ENCODE assay signal across 1 cellular context in the genomic region with DNA sequence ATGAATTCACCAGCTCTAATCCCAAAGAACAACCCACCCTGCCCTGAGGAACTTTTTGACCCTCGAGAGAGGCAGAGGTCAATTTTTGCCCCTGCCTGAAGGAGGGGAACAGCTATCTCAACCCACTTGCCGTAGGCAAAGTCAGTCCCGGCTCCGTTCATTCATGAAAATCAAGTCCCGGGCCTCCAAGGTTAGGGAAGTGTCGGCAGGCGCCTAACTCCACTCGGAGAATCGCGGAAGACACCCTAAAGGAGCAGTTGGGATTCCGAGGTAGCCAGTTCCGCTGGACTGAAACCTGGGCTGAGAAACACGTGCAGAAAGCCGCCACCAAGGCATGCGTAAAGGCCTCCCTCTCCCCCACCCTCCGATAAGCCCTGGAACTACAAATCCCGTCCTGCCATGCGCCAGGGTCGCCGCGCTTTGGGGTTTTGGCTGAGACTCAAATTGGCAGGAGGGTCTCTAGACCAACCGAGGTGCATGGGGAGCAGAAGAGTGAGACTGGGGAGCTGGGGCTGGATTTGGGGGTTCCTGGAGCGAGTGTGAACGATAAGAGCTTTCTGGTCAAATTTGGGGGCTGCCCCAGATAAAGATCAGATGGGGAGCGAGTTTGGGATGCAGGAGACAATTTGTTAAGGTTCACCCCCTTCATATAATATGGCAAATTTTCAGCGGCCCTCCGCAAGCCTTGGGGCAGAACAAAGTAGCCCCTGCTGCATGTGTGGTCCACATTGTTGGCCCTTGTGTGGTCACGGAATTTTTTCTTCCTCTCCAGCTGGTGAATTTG.
TF ChIP-seq lines count a peak whose summit lies in the region.

A gene (minus strand): TSS at position 290 of the 784 bp plus-strand sequence. CDS start 2,955 bp downstream, outside the sequence.

TF ChIP-seq in K562, 482 proteins besides CTCF, POLR2A, EP300 and RAD21 (continued from another document and continues in another):
- TF ChIP-seq, protein P1, sequence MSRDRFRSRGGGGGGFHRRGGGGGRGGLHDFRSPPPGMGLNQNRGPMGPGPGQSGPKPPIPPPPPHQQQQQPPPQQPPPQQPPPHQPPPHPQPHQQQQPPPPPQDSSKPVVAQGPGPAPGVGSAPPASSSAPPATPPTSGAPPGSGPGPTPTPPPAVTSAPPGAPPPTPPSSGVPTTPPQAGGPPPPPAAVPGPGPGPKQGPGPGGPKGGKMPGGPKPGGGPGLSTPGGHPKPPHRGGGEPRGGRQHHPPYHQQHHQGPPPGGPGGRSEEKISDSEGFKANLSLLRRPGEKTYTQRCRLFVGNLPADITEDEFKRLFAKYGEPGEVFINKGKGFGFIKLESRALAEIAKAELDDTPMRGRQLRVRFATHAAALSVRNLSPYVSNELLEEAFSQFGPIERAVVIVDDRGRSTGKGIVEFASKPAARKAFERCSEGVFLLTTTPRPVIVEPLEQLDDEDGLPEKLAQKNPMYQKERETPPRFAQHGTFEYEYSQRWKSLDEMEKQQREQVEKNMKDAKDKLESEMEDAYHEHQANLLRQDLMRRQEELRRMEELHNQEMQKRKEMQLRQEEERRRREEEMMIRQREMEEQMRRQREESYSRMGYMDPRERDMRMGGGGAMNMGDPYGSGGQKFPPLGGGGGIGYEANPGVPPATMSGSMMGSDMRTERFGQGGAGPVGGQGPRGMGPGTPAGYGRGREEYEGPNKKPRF (IDR thresholded peaks at IDR 0.05; ENCODE audit: low read depth, low read length) = no peak
- 0 out of 4 replicates have a peak, but pooled peaks of 1 of the 2 experiments have one; percentile 26 for TF ChIP-seq TBL1XR1 (IDR thresholded peaks at IDR 0.05; ENCODE audit: low read length in 2 of 2)
- no peak for TF ChIP-seq ZNF282 (CRISPR knock-in tag; IDR thresholded peaks at IDR 0.05)
- no peak for TF ChIP-seq PURB (CRISPR knock-in tag; IDR thresholded peaks at IDR 0.05; ENCODE audit: low read depth)
- peak; percentile 74 for TF ChIP-seq POLR2G (IDR thresholded peaks at IDR 0.05; ENCODE audit: low read depth, low read length)
- no peak for TF ChIP-seq SIN3B (IDR thresholded peaks at IDR 0.05; ENCODE audit: low read depth)
- TF ChIP-seq KAT7 (CRISPR knock-in tag; IDR thresholded peaks at IDR 0.05; ENCODE audit: borderline replicate concordance) = no peak
- peak; percentile 42 for TF ChIP-seq SMAD1 (IDR thresholded peaks at IDR 0.05; ENCODE audit: low read depth, low read length, partially characterized antibody)
- no peak for TF ChIP-seq ZNF197 (CRISPR knock-in tag; IDR thresholded peaks at IDR 0.05; ENCODE audit: low read depth)
- no peak; the same call in 1 of the 2 replicates for TF ChIP-seq TOE1 (IDR thresholded peaks at IDR 0.05; ENCODE audit: borderline replicate concordance)
- TF ChIP-seq TOE1 (CRISPR knock-in tag; IDR thresholded peaks at IDR 0.05; ENCODE audit: borderline replicate concordance, low read depth) = no peak
- peak; percentile 60 for TF ChIP-seq RBBP5 (IDR thresholded peaks at IDR 0.05; ENCODE audit: borderline replicate concordance, insufficient read depth, low read length, poor library complexity, severe bottlenecking)
- peak; percentile 93 for TF ChIP-seq EP400 (IDR thresholded peaks at IDR 0.05)
- TF ChIP-seq MIER1 (IDR thresholded peaks at IDR 0.05; ENCODE audit: low read depth) = no peak; the same call in 1 of the 2 replicates
- TF ChIP-seq, protein P2, sequence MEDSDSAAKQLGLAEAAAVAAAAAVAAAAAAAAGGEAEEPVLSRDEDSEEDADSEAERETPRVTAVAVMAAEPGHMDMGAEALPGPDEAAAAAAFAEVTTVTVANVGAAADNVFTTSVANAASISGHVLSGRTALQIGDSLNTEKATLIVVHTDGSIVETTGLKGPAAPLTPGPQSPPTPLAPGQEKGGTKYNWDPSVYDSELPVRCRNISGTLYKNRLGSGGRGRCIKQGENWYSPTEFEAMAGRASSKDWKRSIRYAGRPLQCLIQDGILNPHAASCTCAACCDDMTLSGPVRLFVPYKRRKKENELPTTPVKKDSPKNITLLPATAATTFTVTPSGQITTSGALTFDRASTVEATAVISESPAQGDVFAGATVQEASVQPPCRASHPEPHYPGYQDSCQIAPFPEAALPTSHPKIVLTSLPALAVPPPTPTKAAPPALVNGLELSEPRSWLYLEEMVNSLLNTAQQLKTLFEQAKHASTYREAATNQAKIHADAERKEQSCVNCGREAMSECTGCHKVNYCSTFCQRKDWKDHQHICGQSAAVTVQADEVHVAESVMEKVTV (CRISPR knock-in tag; IDR thresholded peaks at IDR 0.05) = no peak
- TF ChIP-seq HNRNPUL1 (IDR thresholded peaks at IDR 0.05; ENCODE audit: low read length) = no peak
- TF ChIP-seq TEAD4 (IDR thresholded peaks at IDR 0.05; ENCODE audit: low read length) = no peak; the same call in 1 of the 2 replicates
- no peak for TF ChIP-seq TEAD4 (CRISPR knock-in tag; IDR thresholded peaks at IDR 0.05; ENCODE audit: borderline replicate concordance)
- no peak for TF ChIP-seq BRD9 (IDR thresholded peaks at IDR 0.05; ENCODE audit: low read depth, partially characterized antibody)
- TF ChIP-seq FOXP1 (CRISPR knock-in tag; IDR thresholded peaks at IDR 0.05) = peak; percentile 75; the same call in 1 of the 2 replicates
- no peak for TF ChIP-seq KAT8 (IDR thresholded peaks at IDR 0.05; ENCODE audit: low read depth)
- no peak for TF ChIP-seq ZNF134 (CRISPR knock-in tag; conservative IDR thresholded peaks at IDR 0.05)
- TF ChIP-seq, protein P3, sequence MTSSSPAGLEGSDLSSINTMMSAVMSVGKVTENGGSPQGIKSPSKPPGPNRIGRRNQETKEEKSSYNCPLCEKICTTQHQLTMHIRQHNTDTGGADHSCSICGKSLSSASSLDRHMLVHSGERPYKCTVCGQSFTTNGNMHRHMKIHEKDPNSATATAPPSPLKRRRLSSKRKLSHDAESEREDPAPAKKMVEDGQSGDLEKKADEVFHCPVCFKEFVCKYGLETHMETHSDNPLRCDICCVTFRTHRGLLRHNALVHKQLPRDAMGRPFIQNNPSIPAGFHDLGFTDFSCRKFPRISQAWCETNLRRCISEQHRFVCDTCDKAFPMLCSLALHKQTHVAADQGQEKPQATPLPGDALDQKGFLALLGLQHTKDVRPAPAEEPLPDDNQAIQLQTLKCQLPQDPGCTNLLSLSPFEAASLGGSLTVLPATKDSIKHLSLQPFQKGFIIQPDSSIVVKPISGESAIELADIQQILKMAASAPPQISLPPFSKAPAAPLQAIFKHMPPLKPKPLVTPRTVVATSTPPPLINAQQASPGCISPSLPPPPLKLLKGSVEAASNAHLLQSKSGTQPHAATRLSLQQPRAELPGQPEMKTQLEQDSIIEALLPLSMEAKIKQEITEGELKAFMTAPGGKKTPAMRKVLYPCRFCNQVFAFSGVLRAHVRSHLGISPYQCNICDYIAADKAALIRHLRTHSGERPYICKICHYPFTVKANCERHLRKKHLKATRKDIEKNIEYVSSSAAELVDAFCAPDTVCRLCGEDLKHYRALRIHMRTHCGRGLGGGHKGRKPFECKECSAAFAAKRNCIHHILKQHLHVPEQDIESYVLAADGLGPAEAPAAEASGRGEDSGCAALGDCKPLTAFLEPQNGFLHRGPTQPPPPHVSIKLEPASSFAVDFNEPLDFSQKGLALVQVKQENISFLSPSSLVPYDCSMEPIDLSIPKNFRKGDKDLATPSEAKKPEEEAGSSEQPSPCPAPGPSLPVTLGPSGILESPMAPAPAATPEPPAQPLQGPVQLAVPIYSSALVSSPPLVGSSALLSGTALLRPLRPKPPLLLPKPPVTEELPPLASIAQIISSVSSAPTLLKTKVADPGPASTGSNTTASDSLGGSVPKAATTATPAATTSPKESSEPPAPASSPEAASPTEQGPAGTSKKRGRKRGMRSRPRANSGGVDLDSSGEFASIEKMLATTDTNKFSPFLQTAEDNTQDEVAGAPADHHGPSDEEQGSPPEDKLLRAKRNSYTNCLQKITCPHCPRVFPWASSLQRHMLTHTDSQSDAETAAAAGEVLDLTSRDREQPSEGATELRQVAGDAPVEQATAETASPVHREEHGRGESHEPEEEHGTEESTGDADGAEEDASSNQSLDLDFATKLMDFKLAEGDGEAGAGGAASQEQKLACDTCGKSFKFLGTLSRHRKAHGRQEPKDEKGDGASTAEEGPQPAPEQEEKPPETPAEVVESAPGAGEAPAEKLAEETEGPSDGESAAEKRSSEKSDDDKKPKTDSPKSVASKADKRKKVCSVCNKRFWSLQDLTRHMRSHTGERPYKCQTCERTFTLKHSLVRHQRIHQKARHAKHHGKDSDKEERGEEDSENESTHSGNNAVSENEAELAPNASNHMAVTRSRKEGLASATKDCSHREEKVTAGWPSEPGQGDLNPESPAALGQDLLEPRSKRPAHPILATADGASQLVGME (CRISPR knock-in tag; IDR thresholded peaks at IDR 0.05) = no peak
- TF ChIP-seq TAL1 (IDR thresholded peaks at IDR 0.05) = no peak
- TF ChIP-seq, protein P4, sequence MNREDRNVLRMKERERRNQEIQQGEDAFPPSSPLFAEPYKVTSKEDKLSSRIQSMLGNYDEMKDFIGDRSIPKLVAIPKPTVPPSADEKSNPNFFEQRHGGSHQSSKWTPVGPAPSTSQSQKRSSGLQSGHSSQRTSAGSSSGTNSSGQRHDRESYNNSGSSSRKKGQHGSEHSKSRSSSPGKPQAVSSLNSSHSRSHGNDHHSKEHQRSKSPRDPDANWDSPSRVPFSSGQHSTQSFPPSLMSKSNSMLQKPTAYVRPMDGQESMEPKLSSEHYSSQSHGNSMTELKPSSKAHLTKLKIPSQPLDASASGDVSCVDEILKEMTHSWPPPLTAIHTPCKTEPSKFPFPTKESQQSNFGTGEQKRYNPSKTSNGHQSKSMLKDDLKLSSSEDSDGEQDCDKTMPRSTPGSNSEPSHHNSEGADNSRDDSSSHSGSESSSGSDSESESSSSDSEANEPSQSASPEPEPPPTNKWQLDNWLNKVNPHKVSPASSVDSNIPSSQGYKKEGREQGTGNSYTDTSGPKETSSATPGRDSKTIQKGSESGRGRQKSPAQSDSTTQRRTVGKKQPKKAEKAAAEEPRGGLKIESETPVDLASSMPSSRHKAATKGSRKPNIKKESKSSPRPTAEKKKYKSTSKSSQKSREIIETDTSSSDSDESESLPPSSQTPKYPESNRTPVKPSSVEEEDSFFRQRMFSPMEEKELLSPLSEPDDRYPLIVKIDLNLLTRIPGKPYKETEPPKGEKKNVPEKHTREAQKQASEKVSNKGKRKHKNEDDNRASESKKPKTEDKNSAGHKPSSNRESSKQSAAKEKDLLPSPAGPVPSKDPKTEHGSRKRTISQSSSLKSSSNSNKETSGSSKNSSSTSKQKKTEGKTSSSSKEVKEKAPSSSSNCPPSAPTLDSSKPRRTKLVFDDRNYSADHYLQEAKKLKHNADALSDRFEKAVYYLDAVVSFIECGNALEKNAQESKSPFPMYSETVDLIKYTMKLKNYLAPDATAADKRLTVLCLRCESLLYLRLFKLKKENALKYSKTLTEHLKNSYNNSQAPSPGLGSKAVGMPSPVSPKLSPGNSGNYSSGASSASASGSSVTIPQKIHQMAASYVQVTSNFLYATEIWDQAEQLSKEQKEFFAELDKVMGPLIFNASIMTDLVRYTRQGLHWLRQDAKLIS (CRISPR knock-in tag; IDR thresholded peaks at IDR 0.05) = no peak
- TF ChIP-seq NFRKB (IDR thresholded peaks at IDR 0.05; ENCODE audit: low read depth) = peak; percentile 24
- no peak for TF ChIP-seq ZNF408 (CRISPR knock-in tag; IDR thresholded peaks at IDR 0.05; ENCODE audit: low read depth)
- no peak for TF ChIP-seq EZH2 (IDR thresholded peaks at IDR 0.05; ENCODE audit: borderline replicate concordance, low read depth, low read length)
- TF ChIP-seq TAF15 (IDR thresholded peaks at IDR 0.05; ENCODE audit: low read depth, low read length) = no peak
- TF ChIP-seq, protein P5, sequence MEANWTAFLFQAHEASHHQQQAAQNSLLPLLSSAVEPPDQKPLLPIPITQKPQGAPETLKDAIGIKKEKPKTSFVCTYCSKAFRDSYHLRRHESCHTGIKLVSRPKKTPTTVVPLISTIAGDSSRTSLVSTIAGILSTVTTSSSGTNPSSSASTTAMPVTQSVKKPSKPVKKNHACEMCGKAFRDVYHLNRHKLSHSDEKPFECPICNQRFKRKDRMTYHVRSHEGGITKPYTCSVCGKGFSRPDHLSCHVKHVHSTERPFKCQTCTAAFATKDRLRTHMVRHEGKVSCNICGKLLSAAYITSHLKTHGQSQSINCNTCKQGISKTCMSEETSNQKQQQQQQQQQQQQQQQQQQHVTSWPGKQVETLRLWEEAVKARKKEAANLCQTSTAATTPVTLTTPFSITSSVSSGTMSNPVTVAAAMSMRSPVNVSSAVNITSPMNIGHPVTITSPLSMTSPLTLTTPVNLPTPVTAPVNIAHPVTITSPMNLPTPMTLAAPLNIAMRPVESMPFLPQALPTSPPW (CRISPR knock-in tag; IDR thresholded peaks at IDR 0.05) = peak; percentile 66
- TF ChIP-seq MXI1 (IDR thresholded peaks at IDR 0.05; ENCODE audit: low read depth, low read length) = peak; percentile 98
- TF ChIP-seq, protein P6, sequence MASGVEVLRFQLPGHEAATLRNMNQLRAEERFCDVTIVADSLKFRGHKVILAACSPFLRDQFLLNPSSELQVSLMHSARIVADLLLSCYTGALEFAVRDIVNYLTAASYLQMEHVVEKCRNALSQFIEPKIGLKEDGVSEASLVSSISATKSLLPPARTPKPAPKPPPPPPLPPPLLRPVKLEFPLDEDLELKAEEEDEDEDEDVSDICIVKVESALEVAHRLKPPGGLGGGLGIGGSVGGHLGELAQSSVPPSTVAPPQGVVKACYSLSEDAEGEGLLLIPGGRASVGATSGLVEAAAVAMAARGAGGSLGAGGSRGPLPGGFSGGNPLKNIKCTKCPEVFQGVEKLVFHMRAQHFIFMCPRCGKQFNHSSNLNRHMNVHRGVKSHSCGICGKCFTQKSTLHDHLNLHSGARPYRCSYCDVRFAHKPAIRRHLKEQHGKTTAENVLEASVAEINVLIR (CRISPR knock-in tag; IDR thresholded peaks at IDR 0.05) = no peak
- no peak for TF ChIP-seq BRF1 (IDR thresholded peaks at IDR 0.05; ENCODE audit: borderline replicate concordance, extremely low read depth, insufficient read length)
- 0 out of 2 replicates have a peak, but pooled peaks have one; percentile 29 for TF ChIP-seq ZNF707 (CRISPR knock-in tag; conservative IDR thresholded peaks at IDR 0.05)
- peak; percentile 66; the same call in 1 of the 2 replicates for TF ChIP-seq RNF2 (IDR thresholded peaks at IDR 0.05)
- no peak for TF ChIP-seq SAFB (IDR thresholded peaks at IDR 0.05; ENCODE audit: borderline replicate concordance, low read depth, low read length)
- no peak for TF ChIP-seq TEAD1 (CRISPR knock-in tag; IDR thresholded peaks at IDR 0.05)
- no peak for TF ChIP-seq IRF2 (CRISPR knock-in tag; IDR thresholded peaks at IDR 0.05)
- TF ChIP-seq, protein P7, sequence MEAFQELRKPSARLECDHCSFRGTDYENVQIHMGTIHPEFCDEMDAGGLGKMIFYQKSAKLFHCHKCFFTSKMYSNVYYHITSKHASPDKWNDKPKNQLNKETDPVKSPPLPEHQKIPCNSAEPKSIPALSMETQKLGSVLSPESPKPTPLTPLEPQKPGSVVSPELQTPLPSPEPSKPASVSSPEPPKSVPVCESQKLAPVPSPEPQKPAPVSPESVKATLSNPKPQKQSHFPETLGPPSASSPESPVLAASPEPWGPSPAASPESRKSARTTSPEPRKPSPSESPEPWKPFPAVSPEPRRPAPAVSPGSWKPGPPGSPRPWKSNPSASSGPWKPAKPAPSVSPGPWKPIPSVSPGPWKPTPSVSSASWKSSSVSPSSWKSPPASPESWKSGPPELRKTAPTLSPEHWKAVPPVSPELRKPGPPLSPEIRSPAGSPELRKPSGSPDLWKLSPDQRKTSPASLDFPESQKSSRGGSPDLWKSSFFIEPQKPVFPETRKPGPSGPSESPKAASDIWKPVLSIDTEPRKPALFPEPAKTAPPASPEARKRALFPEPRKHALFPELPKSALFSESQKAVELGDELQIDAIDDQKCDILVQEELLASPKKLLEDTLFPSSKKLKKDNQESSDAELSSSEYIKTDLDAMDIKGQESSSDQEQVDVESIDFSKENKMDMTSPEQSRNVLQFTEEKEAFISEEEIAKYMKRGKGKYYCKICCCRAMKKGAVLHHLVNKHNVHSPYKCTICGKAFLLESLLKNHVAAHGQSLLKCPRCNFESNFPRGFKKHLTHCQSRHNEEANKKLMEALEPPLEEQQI (IDR thresholded peaks at IDR 0.05) = no peak
- no peak for TF ChIP-seq ZBTB1 (CRISPR knock-in tag; IDR thresholded peaks at IDR 0.05; ENCODE audit: borderline replicate concordance, low read depth)
- no peak for TF ChIP-seq ZNF124 (CRISPR knock-in tag; IDR thresholded peaks at IDR 0.05)
- peak; percentile 95 for TF ChIP-seq HCFC1 (IDR thresholded peaks at IDR 0.05; ENCODE audit: low read depth, low read length)
